ENCODE assay signal across 22 cellular contexts in genomic region chr3:171200052-171201029, GRCh38.
DNase-seq lines count a peak whose midpoint lies in the region; ATAC-seq and TF ChIP-seq lines count a peak whose summit lies in the region.
"Had no signal": no experiment of that assay in that cellular context is flagged by ENCODE, and none has a peak within 500 bp of the region (broad histone marks: within the 10 kb centered on the region; RNA-seq: fewer than 3 reads in every experiment).

No MANE protein-coding gene starts in this region.

- H3K27ac Mint-ChIP-seq in WTC11, result 0 out of 2 replicates have a peak overlapping the region, but pooled peaks have one; percentile 14
- no peak overlapping the region for H3K27ac Mint-ChIP-seq in glutamatergic neuron (ENCODE audit: unreplicated experiment)
- H3K27ac Mint-ChIP-seq: activated CD4-positive, alpha-beta T cell treated with anti-CD3 and anti-CD28 coated beads, Interleukin-2, amount 10 ng/mL, durations not matched to agents 7 days and 5 days; activated T-helper 2 cell treated with anti-CD3 and anti-CD28 coated beads, Interferon-gamma antibody, Interleukin-2, Interleukin-4, amounts not matched to agents 10 μg/mL and 5 μg/mL and 100 μg/mL, durations not matched to agents 14 hours and 24 hours and 36 hours; T-cell had no signal

- H3K4me1 Mint-ChIP-seq in WTC11 (peaks cover 70% of the 10 kb centered on the region), glutamatergic neuron (ENCODE audit: low read depth, unreplicated experiment) (no peaks in the 10 kb centered on the region)

- H3K27me3 Mint-ChIP-seq in WTC11 (ENCODE audit: low read depth), result no peaks in the 10 kb centered on the region
- no peaks in the 10 kb centered on the region for H3K27me3 Mint-ChIP-seq in glutamatergic neuron (ENCODE audit: unreplicated experiment)
- H3K27me3 Mint-ChIP-seq: activated CD4-positive, alpha-beta T cell treated with anti-CD3 and anti-CD28 coated beads, Interleukin-2, amount 10 ng/mL, durations not matched to agents 7 days and 5 days; stimulated activated naive CD8-positive, alpha-beta T cell treated with anti-CD3 and anti-CD28 coated beads, Interleukin-15, amount 100 ng/mL, for 72 hours; T-cell had no signal

- no peaks in the 10 kb centered on the region for H3K27me3 ChIP-seq in left lung
- H3K27me3 ChIP-seq: transverse colon had no signal

- ATAC-seq in WTC11 (no peak), left lung (peak; percentile 57), GM19351 (IDR thresholded peaks at IDR 0.05; ENCODE audit: unreplicated experiment) (no peak)
- ATAC-seq: left cardiac atrium; Right ventricle myocardium inferior; stimulated activated naive CD8-positive, alpha-beta T cell treated with anti-CD3 and anti-CD28 coated beads, Interleukin-15, amount 100 ng/mL, for 72 hours; T-cell had no signal

- no peaks in the 10 kb centered on the region for H3K9me3 ChIP-seq in left lung
- H3K9me3 ChIP-seq: HAP-1, transverse colon had no signal

- POLR2A ChIA-PET in WTC11 (lab: Charles Lee), result no interaction called here

- H3K4me1 ChIP-seq in left lung, result no peaks in the 10 kb centered on the region
- H3K4me1 ChIP-seq: HAP-1, transverse colon had no signal

- peaks cover 6% of the 10 kb centered on the region for H3K9me3 Mint-ChIP-seq in WTC11
- no peaks in the 10 kb centered on the region for H3K9me3 Mint-ChIP-seq in glutamatergic neuron (ENCODE audit: unreplicated experiment)
- H3K9me3 Mint-ChIP-seq: T-cell had no signal

- CTCF ChIA-PET in WTC11 (lab: Charles Lee), result no interaction called here

- no peak overlapping the region for H3K4me3 ChIP-seq in left lung
- H3K4me3 ChIP-seq: HAP-1, transverse colon had no signal

- no peaks in the 10 kb centered on the region for H3K36me3 ChIP-seq in left lung
- H3K36me3 ChIP-seq: HAP-1, transverse colon had no signal

- DNase-seq in EH (ENCODE audit: low read depth), result peak; percentile 57
- peak; percentile 9 for DNase-seq in KG1 (lab: John Stamatoyannopoulos, UW)
- DNase-seq in WTC11 (ENCODE audit: low spot score), result no peak
- DNase-seq in left lung, result no peak
- no peak for DNase-seq in NCI-H128 (lab: John Stamatoyannopoulos, UW; ENCODE audit: unreplicated experiment)
- DNase-seq in GDM1 (lab: John Stamatoyannopoulos, UW), result no peak
- DNase-seq in glutamatergic neuron, result no peak
- DNase-seq: activated CD4-positive, alpha-beta T cell treated with anti-CD3 and anti-CD28 coated beads, Interleukin-2, amount 10 ng/mL, durations not matched to agents 7 days and 5 days; DMS 273 treated with DMSO at 0.1 percent for 48 hours; foreskin melanocyte; left cardiac atrium; midbrain; NCI-H2107; NCI-H510A; stimulated activated CD4-positive, alpha-beta T cell treated with anti-CD3 and anti-CD28 coated beads, Interleukin-4, amount 100 ng/mL, for 24 hours; stimulated activated naive CD8-positive, alpha-beta T cell treated with anti-CD3 and anti-CD28 coated beads, Interleukin-15, amount 100 ng/mL, for 72 hours; T-cell; transverse colon had no signal

- peaks cover 2% of the 10 kb centered on the region for H3K36me3 Mint-ChIP-seq in WTC11
- no peaks in the 10 kb centered on the region for H3K36me3 Mint-ChIP-seq in glutamatergic neuron (ENCODE audit: unreplicated experiment)

- H3K4me3 Mint-ChIP-seq in WTC11 (no peak overlapping the region), glutamatergic neuron (ENCODE audit: unreplicated experiment) (no peak overlapping the region)
- H3K4me3 Mint-ChIP-seq: activated CD4-positive, alpha-beta T cell treated with anti-CD3 and anti-CD28 coated beads, Interleukin-2, amount 10 ng/mL, durations not matched to agents 7 days and 5 days; stimulated activated naive CD8-positive, alpha-beta T cell treated with anti-CD3 and anti-CD28 coated beads, Interleukin-15, amount 100 ng/mL, for 72 hours; T-cell had no signal

- no peak overlapping the region for H3K27ac ChIP-seq in left lung
- H3K27ac ChIP-seq: transverse colon had no signal

- intact Hi-C loops in left lung (cut with DNase I), result no loop called here

- TF ChIP-seq CTCF in WTC11 (IDR thresholded peaks at IDR 0.05) (no peak), left lung (IDR thresholded peaks at IDR 0.05) (no peak), glutamatergic neuron (IDR thresholded peaks at IDR 0.05; ENCODE audit: partially characterized antibody, unreplicated experiment) (no peak)

TF ChIP-seq in WTC11, 78 proteins besides CTCF, POLR2A, EP300 and RAD21:
- TF ChIP-seq USF2 (CRISPR knock-in tag; IDR thresholded peaks at IDR 0.05) (no peak), NR2C2 (CRISPR knock-in tag; IDR thresholded peaks at IDR 0.05) (no peak), IRF1 (CRISPR knock-in tag; IDR thresholded peaks at IDR 0.05) (no peak), ELF4 (CRISPR knock-in tag; IDR thresholded peaks at IDR 0.05; ENCODE audit: low read depth) (no peak), NR1H2 (CRISPR knock-in tag; IDR thresholded peaks at IDR 0.05) (no peak), CREB1 (CRISPR knock-in tag; IDR thresholded peaks at IDR 0.05) (no peak), FOXP1 (CRISPR knock-in tag; IDR thresholded peaks at IDR 0.05; ENCODE audit: borderline replicate concordance) (no peak), MAX (CRISPR knock-in tag; IDR thresholded peaks at IDR 0.05) (no peak), ZNF512 (CRISPR knock-in tag; IDR thresholded peaks at IDR 0.05; ENCODE audit: borderline replicate concordance) (no peak), ESRRA (CRISPR knock-in tag; IDR thresholded peaks at IDR 0.05; ENCODE audit: borderline replicate concordance) (no peak), TEAD4 (CRISPR knock-in tag; IDR thresholded peaks at IDR 0.05) (no peak), JUN (CRISPR knock-in tag; IDR thresholded peaks at IDR 0.05) (no peak), TEAD1 (CRISPR knock-in tag; IDR thresholded peaks at IDR 0.05) (no peak), ZNF317 (CRISPR knock-in tag; IDR thresholded peaks at IDR 0.05; ENCODE audit: borderline replicate concordance, low read depth) (no peak), FOXP4 (CRISPR knock-in tag; IDR thresholded peaks at IDR 0.05) (no peak), JAZF1 (CRISPR knock-in tag; IDR thresholded peaks at IDR 0.05) (no peak), ZBTB21 (CRISPR knock-in tag; IDR thresholded peaks at IDR 0.05; ENCODE audit: borderline replicate concordance) (no peak), SP1 (CRISPR knock-in tag; conservative IDR thresholded peaks at IDR 0.05) (no peak), FOXJ3 (CRISPR knock-in tag; IDR thresholded peaks at IDR 0.05; ENCODE audit: borderline replicate concordance) (no peak)
TF ChIP-seq in WTC11: peak in this region for 0.

Comparison
In these comparisons a context has a peak if more than half of its experiments do, and no peak if none do; other contexts are left out.
1. DNase-seq: peak in EH (single experiment) and KG1 (single experiment); none in WTC11 (single experiment), left lung (0 of 2), NCI-H128 (single experiment), GDM1 (single experiment) and glutamatergic neuron (single experiment).